Comparison of ENCODE assay signal across 8 cellular contexts in the genomic region with DNA sequence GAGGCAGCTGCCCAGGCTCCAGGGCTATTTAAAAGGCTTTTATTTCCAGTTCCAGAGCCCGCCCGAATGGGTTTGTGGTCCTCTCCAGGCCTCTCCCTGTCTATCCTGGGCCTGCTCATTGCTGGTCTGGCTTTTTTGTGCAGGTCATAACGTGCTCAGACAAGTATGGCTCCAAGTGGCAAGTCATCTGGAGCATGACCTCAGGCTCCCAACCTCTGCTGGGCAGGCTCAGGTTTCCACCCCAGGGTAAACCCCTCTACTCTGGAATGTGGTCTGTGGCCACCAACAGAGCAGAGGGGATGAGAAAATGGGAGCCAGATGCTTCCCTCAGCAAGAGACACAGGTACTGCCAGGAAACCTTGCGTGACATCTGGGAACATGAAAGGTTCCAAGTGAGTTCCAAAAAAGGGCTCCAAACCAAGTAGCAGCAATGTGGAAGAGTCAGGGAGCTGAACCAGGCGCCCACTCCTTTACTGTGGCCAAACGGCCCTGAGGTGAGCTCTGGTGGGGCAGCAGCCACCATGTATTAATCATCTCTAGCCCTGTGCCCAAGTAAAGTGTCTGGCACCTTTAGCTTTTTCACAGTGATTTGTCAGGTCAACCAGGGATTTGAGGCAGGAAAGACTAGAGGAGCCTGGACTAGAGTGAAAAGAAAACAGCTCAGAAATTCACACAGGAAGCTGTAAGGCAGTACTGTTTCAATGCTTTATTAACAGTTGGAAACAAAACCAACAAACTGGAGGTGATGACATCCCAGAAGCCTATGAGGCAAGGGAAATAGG. TPM values are rescaled to one million over a fixed set of nuclear protein-coding genes. Genes with fewer than 3 reads are reported as not detected.
DNase-seq lines count a peak whose midpoint lies in the region; ATAC-seq and TF ChIP-seq lines count a peak whose summit lies in the region.

No MANE protein-coding gene starts in this region.

- H3K4me3 ChIP-seq in HUES48 (ENCODE audit: low read depth, low read length) (peak overlapping the region; percentile 78), lung (no peak overlapping the region), uterus (peak overlapping the region; percentile 53 to 76)

- DNase-seq in activated naive CD4-positive, alpha-beta T cell treated with Interleukin-2 at 50 U/mL for 16 hours, result no peak
- no peak for DNase-seq in lung (ENCODE audit: low spot score)
- no peak for DNase-seq in uterus
- DNase-seq in COR-L47 (lab: John Stamatoyannopoulos, UW), result no peak
- DNase-seq in SW 1271 (lab: John Stamatoyannopoulos, UW), result no peak

- H3K27ac ChIP-seq in HUES48 (ENCODE audit: low read depth, low read length) (peak overlapping the region; percentile 93), lung (ENCODE audit: low read depth in 1 of 2, low read length in 1 of 2) (peak overlapping the region; percentile 72 to 75), uterus (peak overlapping the region; percentile 97 to 98)

- H3K4me3 Mint-ChIP-seq in activated naive CD4-positive, alpha-beta T cell treated with anti-CD3 and anti-CD28 coated beads, Interleukin-2, amount 50 U/mL, for 24 hours, result peak overlapping the region; percentile 86
- peak overlapping the region; percentile 83 to 87 (median 85) for H3K4me3 Mint-ChIP-seq in brain

- no peaks in the 10 kb centered on the region for H3K9me3 ChIP-seq in HUES48 (ENCODE audit: control insufficient read depth, insufficient read depth, low read length)
- H3K9me3 ChIP-seq in lung (ENCODE audit: control insufficient read depth in 2 of 2, insufficient read depth in 1 of 2, low read length in 1 of 2), result no peaks in the 10 kb centered on the region
- no peaks in the 10 kb centered on the region for H3K9me3 ChIP-seq in uterus

- peaks cover 28% of the 10 kb centered on the region for H3K36me3 ChIP-seq in HUES48 (ENCODE audit: control insufficient read depth, insufficient read depth, low read length)
- peaks cover 6 to 38% of the 10 kb centered on the region in 2 donors for H3K36me3 ChIP-seq in lung (ENCODE audit: control insufficient read depth in 2 of 2, insufficient read depth in 2 of 2, low read length in 2 of 2)
- no peaks in the 10 kb centered on the region for H3K36me3 ChIP-seq in uterus

- intact Hi-C loops in uterus (cut with DNase I; ENCODE audit: low total_unique reads), result no loop called here

- no peak for TF ChIP-seq POLR2A in uterus (IDR thresholded peaks at IDR 0.05)

- H3K4me1 Mint-ChIP-seq in activated naive CD4-positive, alpha-beta T cell treated with anti-CD3 and anti-CD28 coated beads, Interleukin-2, amount 50 U/mL, for 24 hours, result peaks cover 37% of the 10 kb centered on the region
- H3K4me1 Mint-ChIP-seq in brain, result peaks cover 93% of the 10 kb centered on the region

- H3K27me3 Mint-ChIP-seq in activated naive CD4-positive, alpha-beta T cell treated with anti-CD3 and anti-CD28 coated beads, Interleukin-2, amount 50 U/mL, for 24 hours, result no peaks in the 10 kb centered on the region
- peaks cover 4% of the 10 kb centered on the region for H3K27me3 Mint-ChIP-seq in brain

- ATAC-seq in lung (ENCODE audit: insufficient read depth, low FRiP score), result no peak

- 64 to 70% methylated on average over 6 of the region's 6 CpGs for WGBS in lung, 2 donors

- peaks cover 19% of the 10 kb centered on the region for H3K4me1 ChIP-seq in HUES48 (ENCODE audit: control insufficient read depth, insufficient read depth, low read length)
- H3K4me1 ChIP-seq in lung (ENCODE audit: control insufficient read depth in 2 of 2, insufficient read depth in 2 of 2, low read length in 2 of 2), result peaks cover 17 to 20% of the 10 kb centered on the region in 2 donors
- H3K4me1 ChIP-seq in uterus, result peaks cover 13 to 15% of the 10 kb centered on the region in 2 donors

- peaks cover 11% of the 10 kb centered on the region for H3K36me3 Mint-ChIP-seq in activated naive CD4-positive, alpha-beta T cell treated with anti-CD3 and anti-CD28 coated beads, Interleukin-2, amount 50 U/mL, for 24 hours
- peaks cover 63% of the 10 kb centered on the region for H3K36me3 Mint-ChIP-seq in brain

- H3K9me3 Mint-ChIP-seq in activated naive CD4-positive, alpha-beta T cell treated with anti-CD3 and anti-CD28 coated beads, Interleukin-2, amount 50 U/mL, for 24 hours, result no peaks in the 10 kb centered on the region
- H3K9me3 Mint-ChIP-seq in brain, result peaks cover 0 to 8% (median 0%) of the 10 kb centered on the region in 5 experiments

- peaks cover 4% of the 10 kb centered on the region for H3K27me3 ChIP-seq in HUES48 (ENCODE audit: control insufficient read depth, insufficient read depth, low read length)
- H3K27me3 ChIP-seq in lung (ENCODE audit: control insufficient read depth, insufficient read depth), result no peaks in the 10 kb centered on the region
- no peaks in the 10 kb centered on the region for H3K27me3 ChIP-seq in uterus

- peak overlapping the region; percentile 49; the same call in 1 of the 2 replicates for H3K9ac ChIP-seq in HUES48 (ENCODE audit: low read depth, low read length)

- TF ChIP-seq CTCF in brain (conservative IDR thresholded peaks at IDR 0.05) (no peak), lung (IDR thresholded peaks at IDR 0.05; ENCODE audit: control extremely low read depth, extremely low read depth) (no peak), uterus (IDR thresholded peaks at IDR 0.05) (no peak)

- no peak overlapping the region for H3K27ac Mint-ChIP-seq in activated naive CD4-positive, alpha-beta T cell treated with anti-CD3 and anti-CD28 coated beads, Interleukin-2, amount 50 U/mL, for 24 hours
- peak overlapping the region in 4 of 5 experiments; percentile 98 to 99 (median 98) for H3K27ac Mint-ChIP-seq in brain

RNA-seq across cellular contexts. Expression of a gene that starts 25.6 kb away (rescaled TPM):
- polyA plus RNA-seq in brain (ENCODE audit: insufficient read depth, low read depth, low replicate concordance) (4.3 TPM), lung (under 1 TPM; 0.14 to 0.39 TPM)
- total RNA-seq in lung (1 to 10 TPM; 2.7 to 5.1 TPM), uterus (1 to 10 TPM in 3 of 4 donors, under 1 TPM in 1; under 0.01 to 7.5 (median 3.4) TPM)

RNA-seq across cellular contexts. Expression of a gene that starts 29.7 kb away (rescaled TPM):
- polyA plus RNA-seq in brain (ENCODE audit: insufficient read depth, low read depth, low replicate concordance), result 31.8 TPM
- total RNA-seq in lung, result 1 to 10 TPM; 3.1 to 8.7 TPM
- polyA plus RNA-seq in lung, result under 1 TPM; 0.08 to 0.24 TPM
- 1 to 10 TPM; 2.9 to 8.0 (median 6.7) TPM for total RNA-seq in uterus

RNA-seq across cellular contexts. Expression of a gene that starts 38.8 kb away (rescaled TPM):
- 246 TPM for polyA plus RNA-seq in brain (ENCODE audit: insufficient read depth, low read depth, low replicate concordance)
- 100 to 1,000 TPM in 1 of 2 donors, 10 to 100 TPM in 1; 63.9 to 116 TPM for total RNA-seq in lung
- polyA plus RNA-seq in lung, result 10 to 100 TPM; 44.8 to 73.4 TPM
- total RNA-seq in uterus, result 100 to 1,000 TPM in 3 of 4 donors, 10 to 100 TPM in 1; 25.9 to 146 (median 123) TPM
